In the genomic region with DNA sequence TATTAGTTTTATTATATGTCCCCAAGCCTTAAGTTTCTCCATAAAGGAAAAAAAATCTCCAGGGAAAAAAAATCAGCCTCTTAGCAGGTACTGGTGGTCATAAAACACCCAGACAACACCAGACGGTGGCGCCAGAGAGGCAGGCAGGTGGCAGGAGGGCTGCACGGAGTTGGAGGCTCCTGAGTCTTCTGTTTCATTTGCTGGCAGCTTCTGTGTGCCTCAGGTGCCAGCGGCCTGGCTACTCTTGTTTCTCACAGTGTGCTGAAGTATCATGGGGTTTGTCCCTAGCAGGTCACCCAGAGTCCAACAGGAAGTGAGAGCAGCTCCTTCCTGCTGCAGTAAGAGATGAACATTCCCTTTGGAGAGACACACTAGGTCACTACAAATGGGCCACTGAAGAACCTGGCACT, we compare ENCODE assay signal across 8 cellular contexts.
DNase-seq lines count a peak whose midpoint lies in the region; ATAC-seq and TF ChIP-seq lines count a peak whose summit lies in the region.

No MANE protein-coding gene starts in this region.

- H3K18ac ChIP-seq in IMR-90 (ENCODE audit: low read depth, low read length): no peak overlapping the region

- no peak overlapping the region for H4K91ac ChIP-seq in IMR-90 (ENCODE audit: insufficient read depth, low read depth, low read length)

- H3K23ac ChIP-seq in IMR-90 (ENCODE audit: low read depth, low read length): no peak overlapping the region

- TF ChIP-seq RAD21 in IMR-90 (IDR thresholded peaks at IDR 0.05; ENCODE audit: low read length): peak; percentile 92
- peak; percentile 38 for TF ChIP-seq RAD21 in neural cell (conservative IDR thresholded peaks at IDR 0.05)

- H3K9ac ChIP-seq in IMR-90 (ENCODE audit: low read depth, low read length) (no peak overlapping the region), neural cell (ENCODE audit: low read length) (no peak overlapping the region)

- intact Hi-C loops in IMR-90 (cut with micrococcal nuclease): loop anchor here (1.0 to 2.0 kb wide), 3 partner anchors 27 to 199 kb away; partner anchors contain the start of gene GADD45A
- intact Hi-C loops in stomach (cut with DNase I; ENCODE audit: low total_unique reads): loop anchor here (5.0 to 10.0 kb wide), 3 partner anchors 123 to 266 kb away; partner anchors contain the start of gene GADD45A

- no peaks in the 10 kb centered on the region for H3K9me3 ChIP-seq in IMR-90 (ENCODE audit: control insufficient read depth, insufficient read depth, low read length)
- no peaks in the 10 kb centered on the region for H3K9me3 ChIP-seq in neural cell (ENCODE audit: low read length)
- no peaks in the 10 kb centered on the region for H3K9me3 ChIP-seq in stomach

- H3K9me1 ChIP-seq in IMR-90 (ENCODE audit: insufficient read depth, low read length): 0 out of 2 replicates have a peak, but pooled peaks cover 2% of the 10 kb centered on the region

- H3K4me1 ChIP-seq in IMR-90 (ENCODE audit: control insufficient read depth, insufficient read depth, low read length) (peaks cover 6% of the 10 kb centered on the region), stomach (peaks cover 0 to 36% (median 11%) of the 10 kb centered on the region in 4 donors)

- H3K36me3 ChIP-seq in IMR-90 (ENCODE audit: control insufficient read depth, insufficient read depth, low read length) (no peaks in the 10 kb centered on the region), neural cell (ENCODE audit: insufficient read depth, low read length) (no peaks in the 10 kb centered on the region), stomach (no peaks in the 10 kb centered on the region)

- no peaks in the 10 kb centered on the region for H3K9me2 ChIP-seq in neural cell (ENCODE audit: insufficient read depth, low read length)

- dilution Hi-C loops in IMR-90 (cut with HindIII; ENCODE audit: low sequenced_read_pairs, unreplicated experiment): no loop called here

- no peaks in the 10 kb centered on the region for H3K27me3 ChIP-seq in IMR-90 (ENCODE audit: control insufficient read depth, insufficient read depth, low read length)
- no peaks in the 10 kb centered on the region for H3K27me3 ChIP-seq in neural cell (ENCODE audit: insufficient read depth, low read depth, low read length)
- H3K27me3 ChIP-seq in stomach: no peaks in the 10 kb centered on the region

- CTCF ChIA-PET in IMR-90 (lab: Yijun Ruan, JAX): interaction anchor here (0.7 to 3.0 kb wide), 14 partner anchors 11 to 199 kb away, joined by 3 to 24 read pairs (median 6); partner anchors contain the start of gene GADD45A

- H3K79me2 ChIP-seq in neural cell (replicated peaks; ENCODE audit: insufficient read depth, low read length): no peaks in the 10 kb centered on the region

- no TSS peak for BruUV-seq in IMR-90 (replicated peaks; lab: Mats Ljungman, UMichigan)

- no peak overlapping the region for H3K56ac ChIP-seq in IMR-90 (ENCODE audit: extremely low read depth, insufficient read depth, low read length)

- in situ Hi-C loops in IMR-90 (cut with MboI; ENCODE audit: low sequenced_read_pairs): loop anchor here (25.0 kb wide), 1 partner anchor 126 kb away; the partner anchor contains the start of gene GADD45A

- no peak overlapping the region for H2AK9ac ChIP-seq in IMR-90 (replicated peaks; ENCODE audit: low read depth, low read length, poor library complexity)

- H2BK20ac ChIP-seq in IMR-90 (ENCODE audit: low read depth, low read length): peak overlapping the region; percentile 60; the same call in 1 of the 2 replicates

- no peak overlapping the region for H3K27ac ChIP-seq in IMR-90 (ENCODE audit: insufficient read depth, low read length)
- no peak overlapping the region for H3K27ac ChIP-seq in neural cell (ENCODE audit: low read length)
- H3K27ac ChIP-seq in stomach: peak overlapping the region in 4 of 5 donors; percentile 43 to 59 (median 50)

- TF ChIP-seq EP300 in neural cell (conservative IDR thresholded peaks at IDR 0.05; ENCODE audit: poor library complexity, severe bottlenecking) (no peak), stomach (IDR thresholded peaks at IDR 0.05) (no peak)

- H2BK15ac ChIP-seq in IMR-90 (ENCODE audit: low read depth, low read length): 0 out of 3 replicates have a peak overlapping the region, but pooled peaks have one; percentile 6

- DNase-seq in DMS153 treated with DMSO at 0.1 percent for 48 hours (lab: John Stamatoyannopoulos, UW; ENCODE audit: unreplicated experiment): peak; percentile 40
- DNase-seq in IMR-90: peak; percentile 85
- peak; percentile 87 for DNase-seq in OCI-M1 (lab: John Stamatoyannopoulos, UW)
- DNase-seq in activated T-cell treated with anti-CD3 and anti-CD28 coated beads, Interleukin-2, amount 50 U/mL, for 1 hour: peak; percentile 83
- DNase-seq in fibroblast of mammary gland (ENCODE audit: low read depth): peak; percentile 85
- DNase-seq in stomach: peak; percentile 99

- H3F3A ChIP-seq in neural cell (ENCODE audit: insufficient read depth, low read length, poor library complexity, severe bottlenecking): no peaks in the 10 kb centered on the region

- H3K79me1 ChIP-seq in IMR-90 (ENCODE audit: low read depth in 1 of 2, low read length in 2 of 2): no peaks in the 10 kb centered on the region

- no peak overlapping the region for H4K8ac ChIP-seq in IMR-90 (ENCODE audit: low read depth in 2 of 2, low read length in 2 of 2)

- peak; percentile 89 for ATAC-seq in GM21529 (IDR thresholded peaks at IDR 0.05; ENCODE audit: unreplicated experiment)
- peak; percentile 82 for ATAC-seq in IMR-90 (ENCODE audit: low read depth)

- H3K14ac ChIP-seq in IMR-90 (replicated peaks; ENCODE audit: low read depth, low read length): no peak overlapping the region

- peak overlapping the region; percentile 69 for H2AFZ ChIP-seq in IMR-90 (replicated peaks; ENCODE audit: low read length, poor library complexity)
- no peak overlapping the region for H2AFZ ChIP-seq in neural cell (ENCODE audit: low read depth, low read length)

- H2BK120ac ChIP-seq in IMR-90 (ENCODE audit: low read depth, low read length): 0 out of 2 replicates have a peak overlapping the region, but pooled peaks have one; percentile 41

- H3K4me2 ChIP-seq in IMR-90 (ENCODE audit: low read depth, low read length) (no peak overlapping the region), neural cell (ENCODE audit: low read length) (no peak overlapping the region)

- no peak overlapping the region for H3K4me3 ChIP-seq in IMR-90 (ENCODE audit: insufficient read depth, low read depth, low read length)
- H3K4me3 ChIP-seq in fibroblast of mammary gland (ENCODE audit: control insufficient read depth, low read depth, low read length): no peak overlapping the region
- no peak overlapping the region for H3K4me3 ChIP-seq in neural cell (ENCODE audit: low read length)
- H3K4me3 ChIP-seq in stomach: no peak overlapping the region

- POLR2A ChIA-PET in IMR-90 (lab: Charles Lee; ENCODE audit: unreplicated experiment): interaction anchor here (1.4 kb wide), 1 partner anchor 123 kb away, joined by 9 read pairs; the partner anchor contains the start of gene GADD45A

- no peak overlapping the region; the same call in 1 of the 2 replicates for H3K4ac ChIP-seq in IMR-90 (ENCODE audit: low read depth, low read length)

- H4K20me1 ChIP-seq in IMR-90 (ENCODE audit: insufficient read depth, low read length) (no peaks in the 10 kb centered on the region), neural cell (ENCODE audit: insufficient read depth) (no peaks in the 10 kb centered on the region)

- WGBS in IMR-90 (ENCODE audit: extremely low coverage in 2 of 2, insufficient read length in 1 of 2), 2 experiments: 20% methylated on average over 1 of the region's 4 CpGs; no CpG with 5 or more reads in 1 of the 2 experiments
- WGBS in stomach, 5 donors: 0 to 6% (median 2%) methylated on average over 4 of the region's 4 CpGs

- TF ChIP-seq POLR2A in IMR-90 (IDR thresholded peaks at IDR 0.05; ENCODE audit: low read depth, low read length) (no peak), stomach (IDR thresholded peaks at IDR 0.05) (no peak)

- H2AK5ac ChIP-seq in IMR-90 (ENCODE audit: low read depth, low read length): 0 out of 2 replicates have a peak overlapping the region, but pooled peaks have one; percentile 47

- peak; percentile 89 for TF ChIP-seq CTCF in IMR-90 (conservative IDR thresholded peaks at IDR 0.05; ENCODE audit: low read depth, low read length)
- TF ChIP-seq CTCF in fibroblast of mammary gland (conservative IDR thresholded peaks at IDR 0.05; ENCODE audit: control insufficient read depth, insufficient read depth, low read depth, low read length): peak; percentile 97
- TF ChIP-seq CTCF in neural cell (IDR thresholded peaks at IDR 0.05; ENCODE audit: poor library complexity, severe bottlenecking): peak; percentile 52
- peak in 5 of 7 experiments; percentile 76 to 90 (median 87) for TF ChIP-seq CTCF in stomach (IDR thresholded peaks at IDR 0.05)

- no peak overlapping the region for H2BK5ac ChIP-seq in IMR-90 (ENCODE audit: low read depth, low read length, poor library complexity, severe bottlenecking)

- H4K5ac ChIP-seq in IMR-90 (ENCODE audit: low read depth, low read length): no peak overlapping the region

TF ChIP-seq in IMR-90, 13 proteins besides CTCF, POLR2A, EP300 and RAD21:
- no peak for TF ChIP-seq CEBPB (IDR thresholded peaks at IDR 0.05; ENCODE audit: low read depth, low read length)
- peak; percentile 17; the same call in 1 of the 2 replicates for TF ChIP-seq MAZ (IDR thresholded peaks at IDR 0.05; ENCODE audit: borderline replicate concordance, low read depth, low read length)
- TF ChIP-seq BHLHE40 (IDR thresholded peaks at IDR 0.05; ENCODE audit: low read depth, low read length): peak; percentile 37; the same call in 1 of the 2 replicates
- TF ChIP-seq SMC3 (IDR thresholded peaks at IDR 0.05; ENCODE audit: low read depth, low read length): peak; percentile 92
- TF ChIP-seq NFE2L2 (IDR thresholded peaks at IDR 0.05; ENCODE audit: low read depth, low read length): no peak

TF ChIP-seq in neural cell, 6 proteins besides CTCF, POLR2A, EP300 and RAD21:
- TF ChIP-seq SMC3 (conservative IDR thresholded peaks at IDR 0.05; ENCODE audit: poor library complexity): peak; percentile 39
- TF ChIP-seq POLR2AphosphoS5 (IDR thresholded peaks at IDR 0.05): no peak

Comparison
In these comparisons a context has a peak if more than half of its experiments do, and no peak if none do; other contexts are left out.
1. DNase-seq: peak in every context shown above with its lines; median percentile 99 in stomach; 87 in OCI-M1; 85 in IMR-90; 85 in fibroblast of mammary gland; 83 in activated T-cell treated with anti-CD3 and anti-CD28 coated beads, Interleukin-2, amount 50 U/mL, for 1 hour; 40 in DMS153 treated with DMSO at 0.1 percent for 48 hours.
2. H3K27ac ChIP-seq: peak in stomach (4 of 5); none in IMR-90 (single experiment) and neural cell (single experiment).
3. Peak in every context shown above with its lines, with median percentiles within 50 percentile points of each other: CTCF ChIP-seq.